In the genomic region with DNA sequence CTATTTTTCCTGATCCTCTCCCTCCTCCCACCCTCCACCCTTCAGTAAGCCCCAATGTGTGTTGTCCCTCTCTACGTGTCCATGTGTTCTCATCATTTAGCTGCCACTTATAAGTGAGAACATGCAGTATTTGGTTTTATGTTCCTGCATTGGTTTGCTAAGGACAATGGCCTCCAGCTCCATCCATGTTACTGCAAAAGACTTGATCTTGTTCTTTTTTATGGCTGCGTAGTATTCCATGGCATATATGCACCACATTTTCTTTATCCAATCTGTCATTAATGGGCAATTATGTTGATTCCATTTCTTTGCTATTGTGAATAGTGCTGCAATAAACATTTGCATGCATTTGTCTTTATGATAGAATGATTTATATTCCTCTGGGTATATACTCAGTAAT, we compare ENCODE assay signal across 4 cellular contexts.
A peak's percentile ranks its signal among the peaks of the same experiment; 100 is the strongest.
DNase-seq lines count a peak whose midpoint lies in the region; ATAC-seq, FAIRE-seq and TF ChIP-seq lines count a peak whose summit lies in the region.
"Not testable (repeated sequence)": the region's sequence is repeated elsewhere in the genome, so short reads cannot be mapped to it uniquely, and the experiment has no call there.

No MANE protein-coding gene starts in this region.

- FAIRE-seq in K562 (lab: Jason Lieb, UNC): not testable (repeated sequence)

- not testable (repeated sequence) for ATAC-seq in K562

- CTCF ChIA-PET in HEK293 (lab: Yijun Ruan, JAX): interaction anchor here (0.9 to 1.7 kb wide), 3 partner anchors 14 to 252 kb away, joined by 3 to 4 read pairs (median 3); no protein-coding TSS in a partner anchor
- CTCF ChIA-PET in K562 (lab: Yijun Ruan, JAX; ENCODE audit: low intra/inter-chr PET ratio): not testable (repeated sequence)

- not testable (repeated sequence) for H3K4me1 ChIP-seq in HEK293 (ENCODE audit: control insufficient read depth, insufficient read depth, low read length); endodermal cell (ENCODE audit: control insufficient read depth, insufficient read depth, low read length)
- H3K4me1 ChIP-seq in K562 (replicated peaks in 1 of 2; ENCODE audit: control insufficient read depth in 2 of 2, insufficient read depth in 2 of 2, low read length in 2 of 2): peaks cover 0 to 23% of the 10 kb centered on the region in 2 experiments; a peak in 4 of 5 replicates

- TF ChIP-seq POLR2A in K562 (conservative IDR thresholded peaks at IDR 0.05): not testable (repeated sequence)

- H3K4me1 Mint-ChIP-seq in activated CD4-positive, alpha-beta T cell treated with anti-CD3 and anti-CD28 coated beads, Interleukin-2, amount 10 ng/mL, durations not matched to agents 24 days and 14 days: not testable (repeated sequence)
- H3K4me1 Mint-ChIP-seq in endodermal cell: peaks cover 59% of the 10 kb centered on the region

- not testable (repeated sequence) for H3K36me3 Mint-ChIP-seq in activated CD4-positive, alpha-beta T cell treated with anti-CD3 and anti-CD28 coated beads, Interleukin-2, amount 10 ng/mL, durations not matched to agents 24 days and 14 days (ENCODE audit: low read depth); endodermal cell (ENCODE audit: low read depth)

- BruUV-seq in K562 (replicated peaks; lab: Mats Ljungman, UMichigan): not testable (repeated sequence)

- not testable (repeated sequence) for H3K27ac Mint-ChIP-seq in activated CD4-positive, alpha-beta T cell treated with anti-CD3 and anti-CD28 coated beads, Interleukin-2, amount 10 ng/mL, durations not matched to agents 24 days and 14 days; endodermal cell

- not testable (repeated sequence) for H2AFZ ChIP-seq in K562 (ENCODE audit: low read depth, low read length)

- H3K9me3 ChIP-seq in HEK293 (ENCODE audit: control insufficient read depth, insufficient read depth, low read depth, low read length); K562 (replicated peaks; ENCODE audit: control insufficient read depth, insufficient read depth, low read depth, low read length); endodermal cell (ENCODE audit: control insufficient read depth, low read length): not testable (repeated sequence)

- H3K9ac ChIP-seq in K562 (ENCODE audit: insufficient read depth in 1 of 2, low read depth in 2 of 2, low read length in 2 of 2); endodermal cell (ENCODE audit: extremely low read depth, low read length, poor library complexity, severe bottlenecking): not testable (repeated sequence)

- peaks cover 17% of the 10 kb centered on the region for H3K27me3 Mint-ChIP-seq in activated CD4-positive, alpha-beta T cell treated with anti-CD3 and anti-CD28 coated beads, Interleukin-2, amount 10 ng/mL, durations not matched to agents 24 days and 14 days
- not testable (repeated sequence) for H3K27me3 Mint-ChIP-seq in endodermal cell (ENCODE audit: insufficient read depth)

- TF ChIP-seq CTCF in HEK293 (tag by site-specific recombination; IDR thresholded peaks at IDR 0.05); K562 (IDR thresholded peaks at IDR 0.05 in 2 of 3, conservative IDR thresholded peaks at IDR 0.05 in 1 of 3; ENCODE audit: insufficient read depth in 2 of 3, low read depth in 1 of 3, low read length in 3 of 3); endodermal cell (conservative IDR thresholded peaks at IDR 0.05): not testable (repeated sequence)

- H3K4me2 ChIP-seq in K562 (ENCODE audit: insufficient read depth, low read length): not testable (repeated sequence)

- not testable (repeated sequence) for H3K4me3 Mint-ChIP-seq in activated CD4-positive, alpha-beta T cell treated with anti-CD3 and anti-CD28 coated beads, Interleukin-2, amount 10 ng/mL, durations not matched to agents 24 days and 14 days; endodermal cell

- in situ Hi-C loops in K562 (cut with MboI): loop anchor here (10.0 kb wide), 1 partner anchor 151 kb away; no protein-coding TSS in a partner anchor

- H3K79me2 ChIP-seq in K562 (ENCODE audit: control insufficient read depth, insufficient read depth, low read length): not testable (repeated sequence)

- not testable (repeated sequence) for H3K9me3 Mint-ChIP-seq in activated CD4-positive, alpha-beta T cell treated with anti-CD3 and anti-CD28 coated beads, Interleukin-2, amount 10 ng/mL, durations not matched to agents 24 days and 14 days; endodermal cell

- not testable (repeated sequence) for TF ChIP-seq RAD21 in K562 (CRISPR knock-in tag; conservative IDR thresholded peaks at IDR 0.05 in 1 of 2, IDR thresholded peaks at IDR 0.05 in 1 of 2)

- not testable (repeated sequence) for H3K9me1 ChIP-seq in K562 (ENCODE audit: control insufficient read depth, insufficient read depth, low read length)

- not testable (repeated sequence) for H4K20me1 ChIP-seq in K562 (replicated peaks; ENCODE audit: control insufficient read depth, insufficient read depth, low read length)

- POLR2A ChIA-PET in HEK293 (lab: Yijun Ruan, JAX); K562 (lab: Yijun Ruan, JAX): not testable (repeated sequence)

- H3K27me3 ChIP-seq in K562 (ENCODE audit: control insufficient read depth in 2 of 2, insufficient read depth in 2 of 2, low read length in 2 of 2); endodermal cell (ENCODE audit: control insufficient read depth, insufficient read depth, low read length, poor library complexity, severe bottlenecking): not testable (repeated sequence)

- H3K27ac ChIP-seq in HEK293 (ENCODE audit: extremely low read depth, low read depth, low read length); K562 (ENCODE audit: extremely low read depth, low read depth, low read length); endodermal cell (ENCODE audit: low read depth, low read length): not testable (repeated sequence)

- TF ChIP-seq EP300 in K562 (IDR thresholded peaks at IDR 0.05; ENCODE audit: low read length): not testable (repeated sequence)

- intact Hi-C loops in activated CD4-positive, alpha-beta T cell treated with anti-CD3 and anti-CD28 coated beads, Interleukin-2, amount 10 ng/mL, durations not matched to agents 24 days and 14 days (cut with micrococcal nuclease); K562 (cut with micrococcal nuclease): not testable (repeated sequence)

- WGBS in K562 (ENCODE audit: insufficient coverage, low coverage, missing lambda C conversion rate): 76% methylated on average over 2 of the region's 2 CpGs
- 97 to 100% methylated on average over 2 of the region's 2 CpGs for WGBS in endodermal cell (ENCODE audit: insufficient coverage in 1 of 2, insufficient read length in 1 of 2), 2 experiments

- peak; percentile 15 for DNase-seq in activated CD4-positive, alpha-beta T cell treated with anti-CD3 and anti-CD28 coated beads, Interleukin-2, amount 10 ng/mL, durations not matched to agents 24 days and 14 days
- DNase-seq in K562 (ENCODE audit: extremely low read depth in 1 of 4, low spot score in 3 of 4); endodermal cell: not testable (repeated sequence)

- H3K4me3 ChIP-seq in HEK293 (ENCODE audit: low read depth, low read length); K562: not testable (repeated sequence)
- peak overlapping the region; percentile 14 for H3K4me3 ChIP-seq in endodermal cell (ENCODE audit: low read length)

- H3K36me3 ChIP-seq in HEK293 (ENCODE audit: control insufficient read depth in 2 of 2, insufficient read depth in 1 of 2, low read length in 2 of 2); K562 (ENCODE audit: control insufficient read depth, insufficient read depth, low read length); endodermal cell (ENCODE audit: control insufficient read depth, insufficient read depth, low read length): not testable (repeated sequence)

TF ChIP-seq in HEK293, 187 proteins besides CTCF, POLR2A, EP300 and RAD21:
- peak; percentile 77 for TF ChIP-seq ZNF146 (tag by site-specific recombination; IDR thresholded peaks at IDR 0.05)

TF ChIP-seq in K562, 482 proteins besides CTCF, POLR2A, EP300 and RAD21:
- TF ChIP-seq RBM25 (IDR thresholded peaks at IDR 0.05; ENCODE audit: low read depth, low read length, severe bottlenecking) (peak; percentile 69), ZNF146 (CRISPR knock-in tag; IDR thresholded peaks at IDR 0.05; ENCODE audit: unreplicated experiment) (peak; percentile 96), BCOR (IDR thresholded peaks at IDR 0.05) (peak; percentile 48)
